17 cellular contexts compared by ENCODE assay signal in the genomic region with DNA sequence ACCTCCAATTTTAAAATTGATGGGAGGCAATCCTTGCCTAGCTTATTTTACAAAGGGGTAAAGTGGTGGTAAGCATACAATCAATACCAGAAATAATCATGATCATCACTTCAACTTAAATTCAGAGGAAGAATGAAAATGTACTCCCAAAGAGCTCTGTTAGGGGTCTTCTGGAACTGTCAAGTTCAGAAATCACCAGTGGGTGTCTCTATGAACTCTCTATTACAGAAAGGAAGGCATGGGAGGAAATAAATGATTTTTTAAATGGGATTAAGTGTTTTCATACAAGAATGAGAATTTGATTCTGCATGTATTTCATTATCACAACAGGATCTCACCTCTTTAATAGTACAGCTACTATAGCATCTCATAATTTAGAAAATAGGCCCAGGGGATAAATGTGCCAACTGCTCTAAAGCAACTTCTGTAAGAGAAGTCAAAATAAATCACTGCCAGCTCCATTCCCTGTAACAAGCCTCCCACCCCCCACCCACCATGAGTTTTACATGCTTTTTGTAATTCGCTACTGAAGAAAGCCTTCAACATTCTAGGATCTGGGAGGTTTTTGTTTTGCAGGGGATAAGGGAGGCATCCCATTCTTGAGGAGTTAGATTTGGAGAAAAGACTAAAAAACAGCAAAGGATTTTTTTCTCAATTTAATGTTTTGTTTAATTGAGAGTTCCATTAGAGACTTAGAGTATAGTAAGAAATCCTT. TPM values are rescaled to one million over a fixed set of nuclear protein-coding genes. Genes with fewer than 3 reads are reported as not detected.
DNase-seq lines count a peak whose midpoint lies in the region; ATAC-seq and TF ChIP-seq lines count a peak whose summit lies in the region.
"Had no signal": no experiment of that assay in that cellular context is flagged by ENCODE, and none has a peak within 500 bp of the region (broad histone marks: within the 10 kb centered on the region; RNA-seq: fewer than 3 reads in every experiment).

No MANE protein-coding gene starts in this region.

- no peaks in the 10 kb centered on the region for H3K27me3 Mint-ChIP-seq in CD8-positive, alpha-beta memory T cell
- H3K27me3 Mint-ChIP-seq: activated CD4-positive, alpha-beta T cell treated with anti-CD3 and anti-CD28 coated beads, Interleukin-2, amount 10 ng/mL, durations not matched to agents 7 days and 5 days; progenitor cell of endocrine pancreas had no signal

- no peak for ATAC-seq in GM21528 (IDR thresholded peaks at IDR 0.05; ENCODE audit: low FRiP score, unreplicated experiment)

- H3K4me3 ChIP-seq in CD8-positive, alpha-beta memory T cell (ENCODE audit: low read length), result no peak overlapping the region
- H3K4me3 ChIP-seq in Peyer's patch, result no peak overlapping the region
- H3K4me3 ChIP-seq in esophagus muscularis mucosa, result no peak overlapping the region
- no peak overlapping the region for H3K4me3 ChIP-seq in prostate gland
- H3K4me3 ChIP-seq: BLaER1 treated with 17β-estradiol and CSF1 and Interleukin-3, amounts not matched to agents 10 nM and 100 nM; breast epithelium had no signal

- POLR2A ChIA-PET in CD8-positive, alpha-beta memory T cell (lab: Charles Lee), result interaction anchor here (1.5 kb wide), 1 partner anchor 9 kb away, joined by 11 read pairs; the partner anchor contains the start of gene DCP1B

- H3K9me3 Mint-ChIP-seq in CD8-positive, alpha-beta memory T cell, result no peaks in the 10 kb centered on the region
- H3K9me3 Mint-ChIP-seq: activated CD4-positive, alpha-beta T cell treated with anti-CD3 and anti-CD28 coated beads, Interleukin-2, amount 10 ng/mL, durations not matched to agents 7 days and 5 days; T-helper 1 cell treated with Interleukin-12 subunit alpha and Interleukin-12 subunit beta and Interleukin-4 antibody, amounts not matched to agents 30 μg/mL and 1 μg/mL, for 36 hours had no signal

- H3K9me3 ChIP-seq in CD8-positive, alpha-beta memory T cell (ENCODE audit: low read length), result no peaks in the 10 kb centered on the region
- H3K9me3 ChIP-seq in Peyer's patch, result no peaks in the 10 kb centered on the region
- no peaks in the 10 kb centered on the region for H3K9me3 ChIP-seq in esophagus muscularis mucosa
- H3K9me3 ChIP-seq in prostate gland, result no peaks in the 10 kb centered on the region
- H3K9me3 ChIP-seq: BLaER1 treated with 17β-estradiol and CSF1 and Interleukin-3, amounts not matched to agents 10 nM and 100 nM; breast epithelium had no signal

- 88% methylated on average over 1 of the region's 1 CpG for WGBS in esophagus muscularis mucosa
- WGBS in prostate gland, result 91% methylated on average over 1 of the region's 1 CpG

- H3K4me1 ChIP-seq in CD8-positive, alpha-beta memory T cell (ENCODE audit: insufficient read depth, low read length), result peaks cover 15% of the 10 kb centered on the region
- H3K4me1 ChIP-seq in Peyer's patch (peaks cover 0 to 12% (median 1%) of the 10 kb centered on the region in 4 donors), esophagus muscularis mucosa (peaks cover 13 to 49% (median 44%) of the 10 kb centered on the region in 4 donors), prostate gland (replicated peaks) (no peaks in the 10 kb centered on the region)
- H3K4me1 ChIP-seq: breast epithelium had no signal

- TF ChIP-seq CTCF in Peyer's patch (IDR thresholded peaks at IDR 0.05) (no peak), esophagus muscularis mucosa (IDR thresholded peaks at IDR 0.05) (peak in 1 of 3 experiments; percentile 10), prostate gland (IDR thresholded peaks at IDR 0.05) (no peak)

- peaks cover 10% of the 10 kb centered on the region for H3K36me3 ChIP-seq in CD8-positive, alpha-beta memory T cell (ENCODE audit: insufficient read depth, low read length)
- H3K36me3 ChIP-seq in Peyer's patch (peaks cover 0 to 28% (median 0%) of the 10 kb centered on the region in 3 donors), esophagus muscularis mucosa (peaks cover 10 to 57% (median 24%) of the 10 kb centered on the region in 4 donors), prostate gland (no peaks in the 10 kb centered on the region)

- H3K4me1 Mint-ChIP-seq in CD8-positive, alpha-beta memory T cell, result peaks cover 52 to 67% (median 59%) of the 10 kb centered on the region in 3 donors

- H3K27ac ChIP-seq in CD8-positive, alpha-beta memory T cell (ENCODE audit: low read depth, low read length), result peak overlapping the region; percentile 29
- peak overlapping the region in 3 of 4 donors; percentile 45 to 78 (median 66) for H3K27ac ChIP-seq in Peyer's patch
- peak overlapping the region; percentile 75 to 81 (median 77) for H3K27ac ChIP-seq in esophagus muscularis mucosa (replicated peaks in 1 of 4)
- peak overlapping the region; percentile 1 to 32 for H3K27ac ChIP-seq in prostate gland
- H3K27ac ChIP-seq: BLaER1 treated with 17β-estradiol and CSF1 and Interleukin-3, amounts not matched to agents 10 nM and 100 nM; breast epithelium had no signal

- intact Hi-C loops in esophagus muscularis mucosa (cut with DNase I), result no loop called here
- intact Hi-C loops in prostate gland (cut with DNase I), result no loop called here

- no peak for TF ChIP-seq POLR2A in Peyer's patch (IDR thresholded peaks at IDR 0.05)
- TF ChIP-seq POLR2A in esophagus muscularis mucosa (IDR thresholded peaks at IDR 0.05; ENCODE audit: low read depth), result no peak
- TF ChIP-seq POLR2A in prostate gland (IDR thresholded peaks at IDR 0.05), result no peak

- H3K27ac Mint-ChIP-seq in CD8-positive, alpha-beta memory T cell, result peak overlapping the region; percentile 86 to 95 (median 91)
- H3K27ac Mint-ChIP-seq: activated CD4-positive, alpha-beta T cell treated with anti-CD3 and anti-CD28 coated beads, Interleukin-2, amount 10 ng/mL, durations not matched to agents 7 days and 5 days; progenitor cell of endocrine pancreas; T-helper 1 cell treated with Interleukin-12 subunit alpha and Interleukin-12 subunit beta and Interleukin-4 antibody, amounts not matched to agents 30 μg/mL and 1 μg/mL, for 36 hours had no signal

- peak overlapping the region in 5 of 7 donors; percentile 34 to 67 (median 61) for H3K4me3 Mint-ChIP-seq in CD8-positive, alpha-beta memory T cell
- H3K4me3 Mint-ChIP-seq: activated CD4-positive, alpha-beta T cell treated with anti-CD3 and anti-CD28 coated beads, Interleukin-2, amount 10 ng/mL, durations not matched to agents 7 days and 5 days; T-helper 1 cell treated with Interleukin-12 subunit alpha and Interleukin-12 subunit beta and Interleukin-4 antibody, amounts not matched to agents 30 μg/mL and 1 μg/mL, for 36 hours had no signal

- peaks cover 16 to 75% (median 30%) of the 10 kb centered on the region in 3 donors for H3K36me3 Mint-ChIP-seq in CD8-positive, alpha-beta memory T cell

- no peak for TF ChIP-seq EP300 in esophagus muscularis mucosa (IDR thresholded peaks at IDR 0.05)

- no peaks in the 10 kb centered on the region for H3K27me3 ChIP-seq in CD8-positive, alpha-beta memory T cell (ENCODE audit: insufficient read depth, low read length, poor library complexity, severe bottlenecking)
- no peaks in the 10 kb centered on the region for H3K27me3 ChIP-seq in Peyer's patch
- no peaks in the 10 kb centered on the region for H3K27me3 ChIP-seq in esophagus muscularis mucosa
- H3K27me3 ChIP-seq in prostate gland (replicated peaks; ENCODE audit: insufficient read depth), result no peaks in the 10 kb centered on the region
- H3K27me3 ChIP-seq: BLaER1 treated with 17β-estradiol and CSF1 and Interleukin-3, amounts not matched to agents 10 nM and 100 nM; breast epithelium had no signal

- DNase-seq in CD8-positive, alpha-beta memory T cell, result no peak
- DNase-seq in Peyer's patch (no peak), esophagus muscularis mucosa (ENCODE audit: extremely low spot score) (no peak), prostate gland (ENCODE audit: low spot score) (no peak), occipital lobe (lab: John Stamatoyannopoulos, UW) (no peak), SHP77 treated with DMSO at 0.1 percent for 48 hours (lab: John Stamatoyannopoulos, UW) (no peak)
- no peak for DNase-seq in stimulated activated CD4-positive, alpha-beta T cell treated with anti-CD3 and anti-CD28 coated beads, Interleukin-4, amount 100 ng/mL, for 4 hours
- DNase-seq: activated CD4-positive, alpha-beta T cell treated with anti-CD3 and anti-CD28 coated beads, Interleukin-2, amount 10 ng/mL, durations not matched to agents 7 days and 5 days; activated gamma-delta T cell treated with Interleukin-2 at 50 U/mL for 16 hours; hippocampal formation; stimulated activated naive CD4-positive, alpha-beta T cell treated with Interleukin-2 at 50 U/mL for 16 hours had no signal

- CTCF ChIA-PET in CD8-positive, alpha-beta memory T cell (lab: Charles Lee), result interaction anchor here (0.7 to 2.3 kb wide), 3 partner anchors 10 to 316 kb away, joined by 3 to 10 read pairs (median 5); partner anchors contain the start of gene DCP1B

RNA-seq across cellular contexts. Expression of gene DCP1B, which starts 9.7 kb away (rescaled TPM):
- 10 to 100 TPM; 13.9 to 16.7 TPM for total RNA-seq in CD8-positive, alpha-beta memory T cell
- 26.0 TPM for polyA plus RNA-seq in CD8-positive, alpha-beta memory T cell
- total RNA-seq in Peyer's patch (10 to 100 TPM; 14.7 to 54.5 (median 18.6) TPM), esophagus muscularis mucosa (10 to 100 TPM; 22.0 to 26.5 (median 24.4) TPM), prostate gland (10 to 100 TPM; 20.1 to 31.9 TPM), occipital lobe (8.9 TPM)

RNA-seq across cellular contexts. Expression of gene CACNA1C, which starts 58.2 kb away (rescaled TPM):
- total RNA-seq in CD8-positive, alpha-beta memory T cell, result under 1 TPM; 0.04 TPM
- 0.10 TPM for polyA plus RNA-seq in CD8-positive, alpha-beta memory T cell
- total RNA-seq in Peyer's patch (10 to 100 TPM in 3 of 4 donors, 1 to 10 TPM in 1; 9.7 to 42.1 (median 18.1) TPM), esophagus muscularis mucosa (100 to 1,000 TPM in 1 of 4 donors, 10 to 100 TPM in 3; 44.1 to 104 (median 49.4) TPM), prostate gland (10 to 100 TPM in 1 of 2 donors, 1 to 10 TPM in 1; 8.1 to 18.2 TPM), occipital lobe (21.4 TPM)
- total RNA-seq: HT1080 had no signal

Comparison
In these comparisons a context has a peak if more than half of its experiments do, and no peak if none do; other contexts are left out.
1. H3K27ac ChIP-seq: peak in every context shown above with its lines; median percentile 77 in esophagus muscularis mucosa; 66 in Peyer's patch; 29 in CD8-positive, alpha-beta memory T cell; 16 in prostate gland.
2. RNA of gene CACNA1C, which starts 58.2 kb away (total RNA-seq): 44.1 to 104 TPM in esophagus muscularis mucosa, 21.4 TPM in occipital lobe (single experiment), 9.7 to 42.1 TPM in Peyer's patch and 8.1 to 18.2 TPM in prostate gland; 0.04 TPM in CD8-positive, alpha-beta memory T cell; every median in the first group is over 4 times any median in the second.